24 cellular contexts compared by ENCODE assay signal in the genomic region with DNA sequence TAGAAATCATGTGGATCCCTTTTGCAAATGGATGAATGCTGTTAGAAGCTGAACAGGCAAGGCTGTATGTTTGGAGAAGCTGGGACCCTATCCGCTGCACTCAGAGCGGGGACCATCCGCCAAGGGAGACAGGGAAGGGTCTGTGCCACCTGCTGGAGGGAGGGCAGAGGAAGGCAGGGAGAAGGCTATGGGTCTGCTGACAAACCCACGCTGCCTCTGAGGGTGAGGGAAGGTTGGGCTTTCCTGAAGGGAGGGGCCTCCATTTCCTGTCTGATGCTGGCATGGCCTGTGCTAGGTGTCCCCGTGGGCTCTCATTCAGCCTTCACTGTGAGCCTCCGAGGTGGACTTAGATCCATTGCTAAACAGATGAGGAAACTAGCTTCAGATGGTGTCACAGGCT. TPM values are rescaled to one million over a fixed set of nuclear protein-coding genes. Genes with fewer than 3 reads are reported as not detected.
"Had no signal": no experiment of that assay in that cellular context is flagged by ENCODE, and none has a peak within 500 bp of the region (broad histone marks: within the 10 kb centered on the region; RNA-seq: fewer than 3 reads in every experiment).

No MANE protein-coding gene starts in this region.

- H3K36me3 ChIP-seq: neutrophil, spleen, tibial nerve had no signal

- H3K9me3 ChIP-seq: neutrophil, spleen, testis, tibial nerve had no signal

- ATAC-seq: left colon; left ventricle myocardium superior; natural killer cell treated with Interleukin-12 subunit alpha and Interleukin-12 subunit beta and Interleukin-15 and Interleukin-18, amount 100 ng/mL, for 72 hours; sciatic nerve; stimulated activated memory B cell treated with anti-CD40 and anti-IgM and Interleukin-4, amounts not matched to agents 10 μg/mL and 1 μg/mL and 100 μg/mL, for 72 hours; stimulated activated naive CD8-positive, alpha-beta T cell treated with anti-CD3 and anti-CD28 coated beads, Interleukin-15, amount 100 ng/mL, for 72 hours had no signal

- H3K27ac Mint-ChIP-seq: natural killer cell treated with Interleukin-12 subunit alpha and Interleukin-12 subunit beta and Interleukin-15 and Interleukin-18, amount 100 ng/mL, for 72 hours; stimulated activated memory B cell treated with anti-CD40 and anti-IgM and Interleukin-4, amounts not matched to agents 10 μg/mL and 1 μg/mL and 100 μg/mL, for 72 hours had no signal

- FAIRE-seq: colon had no signal

- H2AFZ ChIP-seq: hepatocyte had no signal

- DNase-seq: dermis blood vessel endothelial cell; foreskin melanocyte; head of caudate nucleus; left colon; left ventricle myocardium superior; mesenchymal stem cell; midbrain; spleen; stimulated activated CD4-positive, alpha-beta T cell treated with anti-CD3 and anti-CD28 coated beads, Interleukin-15, amount 100 ng/mL, for 24 hours; stimulated activated CD4-positive, alpha-beta T cell treated with anti-CD3 and anti-CD28 coated beads, Interleukin-1b, Interleukin-23, amount 100 ng/mL, for 48 hours; stimulated activated CD4-positive, alpha-beta T cell treated with anti-CD3 and anti-CD28 coated beads, Interleukin-4, amount 100 ng/mL, for 24 hours; stimulated activated naive CD8-positive, alpha-beta T cell treated with anti-CD3 and anti-CD28 coated beads, Interleukin-15, amount 100 ng/mL, for 72 hours; testis had no signal

- H3K27ac ChIP-seq: hepatocyte, neutrophil, spleen, testis, tibial nerve had no signal

- H3K4me2 ChIP-seq: hepatocyte had no signal

- H3K9me3 Mint-ChIP-seq: natural killer cell treated with Interleukin-12 subunit alpha and Interleukin-12 subunit beta and Interleukin-15 and Interleukin-18, amount 100 ng/mL, for 72 hours; stimulated activated memory B cell treated with anti-CD40 and anti-IgM and Interleukin-4, amounts not matched to agents 10 μg/mL and 1 μg/mL and 100 μg/mL, for 72 hours; stimulated activated naive CD8-positive, alpha-beta T cell treated with anti-CD3 and anti-CD28 coated beads, Interleukin-15, amount 100 ng/mL, for 72 hours had no signal

- H3K79me2 ChIP-seq: hepatocyte had no signal

- H3K4me3 Mint-ChIP-seq: natural killer cell treated with Interleukin-12 subunit alpha and Interleukin-12 subunit beta and Interleukin-15 and Interleukin-18, amount 100 ng/mL, for 72 hours; stimulated activated memory B cell treated with anti-CD40 and anti-IgM and Interleukin-4, amounts not matched to agents 10 μg/mL and 1 μg/mL and 100 μg/mL, for 72 hours; stimulated activated naive CD8-positive, alpha-beta T cell treated with anti-CD3 and anti-CD28 coated beads, Interleukin-15, amount 100 ng/mL, for 72 hours had no signal

- H3K4me3 ChIP-seq: hepatocyte, lung, spleen, testis, tibial nerve had no signal

- H3K27me3 ChIP-seq: testis had no signal

- H3K4me1 ChIP-seq: testis had no signal

- H3K36me3 Mint-ChIP-seq: natural killer cell treated with Interleukin-12 subunit alpha and Interleukin-12 subunit beta and Interleukin-15 and Interleukin-18, amount 100 ng/mL, for 72 hours; stimulated activated memory B cell treated with anti-CD40 and anti-IgM and Interleukin-4, amounts not matched to agents 10 μg/mL and 1 μg/mL and 100 μg/mL, for 72 hours had no signal

RNA-seq across cellular contexts. Expression of gene CRHR2, which starts 5.3 kb away (rescaled TPM):
- total RNA-seq: dermis blood vessel endothelial cell; hepatocyte; kidney epithelial cell; natural killer cell treated with Interleukin-12 subunit alpha and Interleukin-12 subunit beta and Interleukin-15 and Interleukin-18, amount 100 ng/mL, for 72 hours; osteocyte; pulmonary artery endothelial cell; spleen had no signal
- polyA plus RNA-seq: spleen had no signal
